Comparison of ENCODE assay signal across 9 cellular contexts in genomic region chr10:22631646-22632278, GRCh38.
DNase-seq lines count a peak whose midpoint lies in the region; ATAC-seq, FAIRE-seq and TF ChIP-seq lines count a peak whose summit lies in the region.
"Had no signal": no experiment of that assay in that cellular context is flagged by ENCODE, and none has a peak within 500 bp of the region (broad histone marks: within the 10 kb centered on the region; RNA-seq: fewer than 3 reads in every experiment).

No MANE protein-coding gene starts in this region.

- H3K4me1 Mint-ChIP-seq in activated T-helper 17 cell treated with anti-CD3 and anti-CD28 coated beads, Interleukin-2, amount 50 U/mL, for 72 hours, result peaks cover 48% of the 10 kb centered on the region
- peaks cover 94% of the 10 kb centered on the region for H3K4me1 Mint-ChIP-seq in stimulated activated naive CD8-positive, alpha-beta T cell treated with anti-CD3 and anti-CD28 coated beads, Interleukin-15, amount 100 ng/mL, for 72 hours

- intact Hi-C loops in right cardiac atrium (cut with DNase I), result no loop called here

- DNase-seq in H54 (ENCODE audit: insufficient read length, low spot score) (no peak), right cardiac atrium (no peak), NCI-H345 (lab: John Stamatoyannopoulos, UW) (no peak)
- no peak for DNase-seq in stimulated activated naive CD8-positive, alpha-beta T cell treated with anti-CD3 and anti-CD28 coated beads, Interleukin-15, amount 100 ng/mL, for 72 hours
- DNase-seq: NCI-H1436 had no signal

- H3K36me3 Mint-ChIP-seq in activated T-helper 17 cell treated with anti-CD3 and anti-CD28 coated beads, Interleukin-2, amount 50 U/mL, for 72 hours (ENCODE audit: low read depth), result peaks cover 14% of the 10 kb centered on the region
- H3K36me3 Mint-ChIP-seq: brain had no signal

- FAIRE-seq in H54 (lab: Jason Lieb, UNC), result peak; percentile 11

- no peaks in the 10 kb centered on the region for H3K27me3 Mint-ChIP-seq in activated T-helper 17 cell treated with anti-CD3 and anti-CD28 coated beads, Interleukin-2, amount 50 U/mL, for 72 hours
- no peaks in the 10 kb centered on the region for H3K27me3 Mint-ChIP-seq in stimulated activated naive CD8-positive, alpha-beta T cell treated with anti-CD3 and anti-CD28 coated beads, Interleukin-15, amount 100 ng/mL, for 72 hours
- H3K27me3 Mint-ChIP-seq: brain had no signal

- no peaks in the 10 kb centered on the region for H3K27me3 ChIP-seq in right cardiac atrium (ENCODE audit: control insufficient read depth, insufficient read depth)

- no peak overlapping the region for H3K4me3 ChIP-seq in right cardiac atrium (ENCODE audit: low read length)

- peak overlapping the region; percentile 36 for H3K27ac ChIP-seq in right cardiac atrium (ENCODE audit: low read length)

- H3K4me1 ChIP-seq in right cardiac atrium (ENCODE audit: control insufficient read depth, insufficient read depth, low read length), result peaks cover 12% of the 10 kb centered on the region

- H3K27ac Mint-ChIP-seq in activated T-helper 17 cell treated with anti-CD3 and anti-CD28 coated beads, Interleukin-2, amount 50 U/mL, for 72 hours, result peak overlapping the region; percentile 90
- peak overlapping the region; percentile 96 for H3K27ac Mint-ChIP-seq in stimulated activated naive CD8-positive, alpha-beta T cell treated with anti-CD3 and anti-CD28 coated beads, Interleukin-15, amount 100 ng/mL, for 72 hours

- H3K4me3 Mint-ChIP-seq in activated T-helper 17 cell treated with anti-CD3 and anti-CD28 coated beads, Interleukin-2, amount 50 U/mL, for 72 hours, result peak overlapping the region; percentile 81
- H3K4me3 Mint-ChIP-seq in stimulated activated naive CD8-positive, alpha-beta T cell treated with anti-CD3 and anti-CD28 coated beads, Interleukin-15, amount 100 ng/mL, for 72 hours, result peak overlapping the region; percentile 42 to 63
- H3K4me3 Mint-ChIP-seq: brain had no signal

- H3K9me3 Mint-ChIP-seq in activated T-helper 17 cell treated with anti-CD3 and anti-CD28 coated beads, Interleukin-2, amount 50 U/mL, for 72 hours, result no peaks in the 10 kb centered on the region
- peaks cover 3 to 4% of the 10 kb centered on the region in 2 donors for H3K9me3 Mint-ChIP-seq in stimulated activated naive CD8-positive, alpha-beta T cell treated with anti-CD3 and anti-CD28 coated beads, Interleukin-15, amount 100 ng/mL, for 72 hours

- no peaks in the 10 kb centered on the region for H3K9me3 ChIP-seq in right cardiac atrium (ENCODE audit: control insufficient read depth, low read length)

- WGBS in right cardiac atrium, result 69% methylated on average over 10 of the region's 10 CpGs

- ATAC-seq in activated T-helper 17 cell treated with anti-CD3 and anti-CD28 coated beads, Interleukin-2, amount 50 U/mL, for 72 hours (replicated peaks), result no peak
- ATAC-seq in right cardiac atrium, result peak in 1 of 2 donors; percentile 72
- ATAC-seq in stimulated activated naive CD8-positive, alpha-beta T cell treated with anti-CD3 and anti-CD28 coated beads, Interleukin-15, amount 100 ng/mL, for 72 hours, result no peak
- no peak for ATAC-seq in HG03439 (IDR thresholded peaks at IDR 0.05; ENCODE audit: unreplicated experiment)
- no peak for ATAC-seq in GM19397 (IDR thresholded peaks at IDR 0.05; ENCODE audit: unreplicated experiment)

- no peak for TF ChIP-seq POLR2A in H54 (IDR thresholded peaks at IDR 0.05; ENCODE audit: low read depth, low read length)
